In genomic region chr1:159510223-159510530, GRCh38 we compare ENCODE assay signal across 1 cellular context.
TF ChIP-seq lines count a peak whose summit lies in the region.

No MANE protein-coding gene starts in this region.

TF ChIP-seq in GM23338, 12 proteins besides CTCF, POLR2A, EP300 and RAD21 (continued from another document):
- TF ChIP-seq ZNF462 (CRISPR knock-in tag; IDR thresholded peaks at IDR 0.05) (no peak), POLR2AphosphoS5 (IDR thresholded peaks at IDR 0.05; ENCODE audit: low read depth) (no peak)
TF ChIP-seq in GM23338: peak in this region for 0.
